Comparison of ENCODE assay signal across 1 cellular context in genomic region chrX:30635630-30636029, GRCh38.
TF ChIP-seq lines count a peak whose summit lies in the region.

No MANE protein-coding gene starts in this region.

TF ChIP-seq in H1, 55 proteins besides CTCF, POLR2A, EP300 and RAD21 (continued from another document):
- TF ChIP-seq EZH2 (IDR thresholded peaks at IDR 0.05; ENCODE audit: low read depth, low read length, severe bottlenecking): no peak
- TF ChIP-seq SP2 (IDR thresholded peaks at IDR 0.05; ENCODE audit: low read length): no peak
